20 cellular contexts compared by ENCODE assay signal in the genomic region with DNA sequence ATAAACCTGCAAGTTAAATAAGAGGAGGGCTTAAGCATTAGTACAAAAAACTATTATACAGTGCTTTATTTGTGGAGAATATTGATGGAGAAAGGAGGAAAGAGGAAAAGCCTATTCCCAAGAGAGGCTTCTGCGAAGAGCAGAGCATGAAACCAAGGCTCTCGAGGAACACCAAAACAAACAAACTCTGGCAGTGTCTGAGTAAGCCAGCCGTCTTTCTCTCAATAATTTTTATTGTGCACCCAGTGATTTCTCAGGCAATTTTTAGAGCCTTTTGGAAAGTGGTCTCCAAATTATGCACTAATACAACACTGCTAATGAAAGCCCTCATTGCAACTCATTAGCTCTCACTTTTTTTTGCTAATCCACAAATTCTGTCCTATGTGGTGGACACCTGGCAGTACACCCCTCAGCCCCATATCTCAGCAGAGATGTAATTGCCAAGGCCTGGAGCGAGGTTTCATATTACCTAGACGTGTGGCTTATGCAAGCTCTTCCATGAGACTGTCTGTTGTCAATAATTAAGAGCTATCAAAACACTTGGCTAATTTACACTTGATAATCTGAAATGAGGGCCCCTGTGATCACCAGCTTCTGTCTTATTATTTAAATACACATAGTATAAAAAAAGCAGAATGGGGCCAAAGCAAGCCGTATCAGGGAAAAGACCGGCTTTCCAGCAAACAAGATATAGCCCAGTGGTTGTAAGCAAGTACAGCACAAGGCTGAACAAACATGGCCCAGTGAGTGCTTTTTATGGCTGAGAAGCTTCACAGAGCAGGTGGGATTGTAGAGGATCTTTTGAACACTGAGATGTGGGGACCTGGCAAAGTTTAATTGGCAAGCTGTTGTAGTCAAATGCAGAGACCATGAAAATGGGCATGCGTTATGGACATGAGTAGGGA.
A peak's percentile ranks its signal among the peaks of the same experiment; 100 is the strongest.
DNase-seq lines count a peak whose midpoint lies in the region; ATAC-seq, FAIRE-seq and TF ChIP-seq lines count a peak whose summit lies in the region.
"Had no signal": no experiment of that assay in that cellular context is flagged by ENCODE, and none has a peak within 500 bp of the region (broad histone marks: within the 10 kb centered on the region; RNA-seq: fewer than 3 reads in every experiment).

No MANE protein-coding gene starts in this region.

- ATAC-seq in GM21390 (IDR thresholded peaks at IDR 0.05; ENCODE audit: unreplicated experiment): no peak
- no peak for ATAC-seq in HG03378 (IDR thresholded peaks at IDR 0.05; ENCODE audit: unreplicated experiment)
- no peak for ATAC-seq in GM21737 (IDR thresholded peaks at IDR 0.05; ENCODE audit: unreplicated experiment)
- ATAC-seq: foreskin keratinocyte, GM23338, left colon had no signal

- no peak overlapping the region for H3K4me3 ChIP-seq in WERI-Rb-1 (ENCODE audit: low read depth, low read length)
- H3K4me3 ChIP-seq: GM23338 had no signal

- DNase-seq in DMS53 (lab: John Stamatoyannopoulos, UW) (peak; percentile 64), NCI-H1694 treated with DMSO at 0.1 percent for 48 hours (lab: John Stamatoyannopoulos, UW) (peak; percentile 63), NCI-H446 (lab: John Stamatoyannopoulos, UW) (peak; percentile 31 to 64), WERI-Rb-1 (no peak), HTR-8/SVneo (ENCODE audit: insufficient read length, low spot score) (no peak)
- DNase-seq: activated CD4-positive, alpha-beta T cell treated with anti-CD3 and anti-CD28 coated beads for 1 hour; activated naive CD4-positive, alpha-beta T cell treated with anti-CD3 and anti-CD28 coated beads for 36 hours; CD8-positive, alpha-beta memory T cell; foreskin keratinocyte; GDM1; left colon; NCI-H526 treated with DMSO at 0.1 percent for 48 hours; occipital lobe; T-helper 2 cell had no signal

- FAIRE-seq in HTR-8/SVneo (lab: Jason Lieb, UNC): no peak
- FAIRE-seq: colon, GM12892 had no signal

- H3K36me3 ChIP-seq in WERI-Rb-1: no peaks in the 10 kb centered on the region

- no peak for TF ChIP-seq CTCF in WERI-Rb-1 (IDR thresholded peaks at IDR 0.05; ENCODE audit: low read depth, low read length)

- H3K27ac ChIP-seq in WERI-Rb-1: peak overlapping the region; percentile 26; the same call in 1 of the 2 replicates
- H3K27ac ChIP-seq: foreskin keratinocyte had no signal

- H3K9me3 ChIP-seq in WERI-Rb-1 (ENCODE audit: severe bottlenecking): no peaks in the 10 kb centered on the region

- no peaks in the 10 kb centered on the region for H3K27me3 ChIP-seq in WERI-Rb-1 (ENCODE audit: insufficient read depth, low read depth, severe bottlenecking)
- H3K27me3 ChIP-seq: foreskin keratinocyte had no signal

Comparison
In these comparisons a context has a peak if more than half of its experiments do, and no peak if none do; other contexts are left out.
1. DNase-seq: peak in DMS53 (single experiment), NCI-H1694 treated with DMSO at 0.1 percent for 48 hours (single experiment) and NCI-H446 (2 of 2); none in WERI-Rb-1 (single experiment) and HTR-8/SVneo (single experiment).